Comparison of ENCODE assay signal across 16 cellular contexts in genomic region chr13:25207291-25207690, GRCh38. TPM values are rescaled to one million over a fixed set of nuclear protein-coding genes. Genes with fewer than 3 reads are reported as not detected.
DNase-seq lines count a peak whose midpoint lies in the region; ATAC-seq and TF ChIP-seq lines count a peak whose summit lies in the region.
"Had no signal": no experiment of that assay in that cellular context is flagged by ENCODE, and none has a peak within 500 bp of the region (broad histone marks: within the 10 kb centered on the region; RNA-seq: fewer than 3 reads in every experiment).

No MANE protein-coding gene starts in this region.

- no peak overlapping the region for H3K56ac ChIP-seq in mesendoderm (ENCODE audit: low read length)

- H3K79me1 ChIP-seq in mesendoderm (ENCODE audit: low read length): no peaks in the 10 kb centered on the region

- no peak overlapping the region for H3K23ac ChIP-seq in mesendoderm (ENCODE audit: low read length)

- no peak for TF ChIP-seq CTCF in fibroblast of mammary gland (conservative IDR thresholded peaks at IDR 0.05; ENCODE audit: control insufficient read depth, insufficient read depth, low read depth, low read length)

- H4K8ac ChIP-seq in mesendoderm (ENCODE audit: low read depth, low read length): no peak overlapping the region

- no peaks in the 10 kb centered on the region for H3K79me2 ChIP-seq in mesendoderm (ENCODE audit: control insufficient read depth, insufficient read depth, low read length)

- no peak overlapping the region for H3K27ac ChIP-seq in mesendoderm (ENCODE audit: low read depth, low read length)
- H3K27ac ChIP-seq: A549, BLaER1, HL-60 had no signal

- H2AK5ac ChIP-seq in mesendoderm (ENCODE audit: low read length): no peak overlapping the region

- no peak overlapping the region for H3K18ac ChIP-seq in mesendoderm (ENCODE audit: low read length)

- peak; percentile 31 to 74 for DNase-seq in NCI-H524 (lab: John Stamatoyannopoulos, UW)
- peak; percentile 24 for DNase-seq in NCI-H82 treated with DMSO at 0.1 percent for 48 hours (lab: John Stamatoyannopoulos, UW; ENCODE audit: unreplicated experiment)
- DNase-seq in fibroblast of mammary gland (ENCODE audit: low read depth): peak; percentile 42
- no peak for DNase-seq in mesendoderm
- no peak for DNase-seq in HCEC 1CT
- DNase-seq: Caco-2; CD8-positive, alpha-beta memory T cell; DND-41; GF-D8; HFFc6 had no signal

- no peak for ATAC-seq in HG03342 (IDR thresholded peaks at IDR 0.05; ENCODE audit: unreplicated experiment)
- ATAC-seq: A549 had no signal

- H4K5ac ChIP-seq in mesendoderm (ENCODE audit: low read length): no peak overlapping the region

- H3K4me3 ChIP-seq in fibroblast of mammary gland (ENCODE audit: control insufficient read depth, low read depth, low read length) (no peak overlapping the region), mesendoderm (ENCODE audit: low read length) (no peak overlapping the region)
- H3K4me3 ChIP-seq: A549, BLaER1, HAP-1 had no signal

- H3K4ac ChIP-seq in mesendoderm (ENCODE audit: low read depth, low read length): no peak overlapping the region

- no CpG with 5 or more reads among the region's 6 CpGs for WGBS in mesendoderm (ENCODE audit: extremely low coverage, insufficient coverage, low lambda C conversion rate)

- no peak overlapping the region for H2BK120ac ChIP-seq in mesendoderm (ENCODE audit: low read depth, low read length)

- H3K36me3 ChIP-seq in mesendoderm (ENCODE audit: control insufficient read depth, insufficient read depth, low read length): no peaks in the 10 kb centered on the region
- H3K36me3 ChIP-seq: BLaER1, HAP-1 had no signal

- H3K4me1 ChIP-seq in mesendoderm (ENCODE audit: control insufficient read depth, low read depth, low read length): no peaks in the 10 kb centered on the region
- H3K4me1 ChIP-seq: A549, Caco-2, HAP-1 had no signal

- H2BK15ac ChIP-seq in mesendoderm (replicated peaks; ENCODE audit: low read depth): no peak overlapping the region

- no peak overlapping the region for H2BK5ac ChIP-seq in mesendoderm (ENCODE audit: low read length)

- no peaks in the 10 kb centered on the region for H3K27me3 ChIP-seq in mesendoderm (ENCODE audit: insufficient read depth, low read length, poor library complexity)

- H3K9ac ChIP-seq in mesendoderm (ENCODE audit: low read length): no peak overlapping the region
- H3K9ac ChIP-seq: BLaER1 had no signal

- no peak overlapping the region for H3K4me2 ChIP-seq in mesendoderm (ENCODE audit: low read length)
- H3K4me2 ChIP-seq: A549, BLaER1 had no signal

RNA-seq across cellular contexts. Expression of gene AMER2, which starts 35.2 kb away (rescaled TPM):
- 0.10 TPM for polyA plus RNA-seq in mesendoderm (2013, experiment 1 of 2)
- 0.10 TPM for polyA plus RNA-seq in mesendoderm (2013, experiment 2 of 2)
- polyA plus RNA-seq: A549; AG04450; CD8-positive, alpha-beta memory T cell had no signal

Comparison
In these comparisons a context has a peak if more than half of its experiments do, and no peak if none do; other contexts are left out.
1. DNase-seq: peak in NCI-H524 (2 of 2), NCI-H82 treated with DMSO at 0.1 percent for 48 hours (single experiment) and fibroblast of mammary gland (single experiment); none in mesendoderm (single experiment) and HCEC 1CT (single experiment).